ENCODE assay signal across 8 cellular contexts in the genomic region with DNA sequence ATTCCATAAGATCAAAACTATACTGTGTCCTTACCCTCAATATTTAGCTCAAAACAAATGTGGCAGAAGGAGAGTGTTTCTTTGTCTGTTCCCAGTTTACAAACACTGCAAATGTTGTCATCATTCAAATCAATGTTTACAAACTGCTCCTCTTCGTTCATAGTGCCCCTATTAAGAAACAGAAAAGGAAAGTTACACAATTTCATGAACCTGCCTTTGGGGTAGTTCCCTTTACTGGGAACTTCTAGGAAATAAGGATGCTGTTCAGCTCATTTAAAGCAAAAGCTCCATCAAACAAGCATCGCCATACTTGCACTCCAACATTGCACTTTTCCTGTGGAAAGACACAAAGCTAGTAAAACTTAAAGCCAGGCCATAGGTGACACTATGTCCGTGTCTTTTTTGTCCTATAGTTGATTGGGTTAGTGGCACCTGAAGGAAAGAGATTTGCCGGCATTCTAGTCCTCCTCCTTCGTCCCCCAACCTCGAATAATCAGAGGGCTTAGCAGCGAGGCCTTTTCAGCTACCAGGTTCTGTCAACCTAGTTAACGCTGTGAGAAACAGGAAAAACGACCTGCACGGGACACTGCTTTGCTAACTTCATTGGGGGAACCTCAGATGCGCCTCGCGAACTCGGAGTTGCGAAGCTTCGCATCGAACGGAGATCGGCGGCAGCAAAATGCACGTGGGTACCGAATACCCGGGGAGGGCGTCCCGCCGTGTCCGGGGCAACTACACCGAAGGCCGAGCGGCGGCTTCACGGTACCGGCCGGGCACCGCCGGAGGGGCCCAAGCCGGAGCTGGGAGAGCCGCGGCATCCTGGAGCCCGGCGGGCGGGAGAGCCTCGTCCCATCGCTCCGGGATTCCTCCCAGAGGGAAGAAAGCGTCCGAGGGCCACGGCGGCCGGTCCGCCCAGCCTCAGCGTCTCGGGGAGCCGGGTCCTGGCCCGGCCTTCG. TPM values are rescaled to one million over a fixed set of nuclear protein-coding genes. Genes with fewer than 3 reads are reported as not detected.
A peak's percentile ranks its signal among the peaks of the same experiment; 100 is the strongest.
DNase-seq lines count a peak whose midpoint lies in the region; ATAC-seq and TF ChIP-seq lines count a peak whose summit lies in the region.

No MANE protein-coding gene starts in this region.

- peak overlapping the region; percentile 88 for H3K27ac Mint-ChIP-seq in activated T-cell treated with anti-CD3 and anti-CD28 coated beads, Interleukin-2, amount 50 U/mL, for 72 hours
- peak overlapping the region; percentile 98 for H3K27ac Mint-ChIP-seq in neural progenitor cell

- peaks cover 25% of the 10 kb centered on the region for H3K36me3 ChIP-seq in neural progenitor cell
- H3K36me3 ChIP-seq in thoracic aorta: no peaks in the 10 kb centered on the region

- peak overlapping the region; percentile 95 to 97 for H3K4me3 Mint-ChIP-seq in activated T-cell treated with anti-CD3 and anti-CD28 coated beads, Interleukin-2, amount 50 U/mL, for 72 hours
- H3K4me3 Mint-ChIP-seq in neural progenitor cell: peak overlapping the region; percentile 98

- peaks cover 56% of the 10 kb centered on the region for H3K79me2 ChIP-seq in neural progenitor cell (ENCODE audit: low read depth)

- no peak for TF ChIP-seq CTCF in fibroblast of pulmonary artery (IDR thresholded peaks at IDR 0.05; ENCODE audit: low read length, missing control alignments)
- TF ChIP-seq CTCF in neural progenitor cell (IDR thresholded peaks at IDR 0.05): no peak
- no peak for TF ChIP-seq CTCF in thoracic aorta (IDR thresholded peaks at IDR 0.05)

- H3K27me3 ChIP-seq in neural progenitor cell: no peaks in the 10 kb centered on the region
- H3K27me3 ChIP-seq in thoracic aorta (replicated peaks; ENCODE audit: insufficient read depth): no peaks in the 10 kb centered on the region

- peaks cover 7 to 14% of the 10 kb centered on the region in 2 donors for H3K36me3 Mint-ChIP-seq in activated T-cell treated with anti-CD3 and anti-CD28 coated beads, Interleukin-2, amount 50 U/mL, for 72 hours (ENCODE audit: insufficient read depth in 2 of 2)
- peaks cover 20% of the 10 kb centered on the region for H3K36me3 Mint-ChIP-seq in neural progenitor cell

- H3K9me3 Mint-ChIP-seq in activated T-cell treated with anti-CD3 and anti-CD28 coated beads, Interleukin-2, amount 50 U/mL, for 72 hours: peaks cover 0 to 1% of the 10 kb centered on the region in 2 donors
- H3K9me3 Mint-ChIP-seq in neural progenitor cell: no peaks in the 10 kb centered on the region

- DNase-seq in activated gamma-delta T cell treated with Interleukin-2 at 50 U/mL for 16 hours (peak; percentile 45), activated gamma-delta T cell (lab: John Stamatoyannopoulos, UW) (no peak), NOMO-1 treated with DMSO at 0.1 percent for 48 hours (lab: John Stamatoyannopoulos, UW; ENCODE audit: unreplicated experiment) (peak; percentile 33), fibroblast of pulmonary artery (ENCODE audit: low read depth) (peak; percentile 49), neural progenitor cell (ENCODE audit: low spot score) (peak; percentile 76), thoracic aorta (ENCODE audit: low spot score) (no peak)
- peak; percentile 50 to 52 for DNase-seq in activated T-cell treated with anti-CD3 and anti-CD28 coated beads, Interleukin-2, amount 50 U/mL, for 72 hours

- H4K20me1 ChIP-seq in neural progenitor cell (ENCODE audit: low read depth): peaks cover 10% of the 10 kb centered on the region

- no peaks in the 10 kb centered on the region for H3K27me3 Mint-ChIP-seq in activated T-cell treated with anti-CD3 and anti-CD28 coated beads, Interleukin-2, amount 50 U/mL, for 72 hours (ENCODE audit: low read depth)
- H3K27me3 Mint-ChIP-seq in neural progenitor cell (ENCODE audit: insufficient read depth, low read depth): peaks cover 2% of the 10 kb centered on the region

- H3K4me1 ChIP-seq in neural progenitor cell (peaks cover 21% of the 10 kb centered on the region), thoracic aorta (ENCODE audit: control insufficient read depth in 1 of 2, low read depth in 2 of 2) (peaks cover 8 to 16% of the 10 kb centered on the region in 2 donors)

- H3K9me3 ChIP-seq in neural progenitor cell (ENCODE audit: low read depth) (no peaks in the 10 kb centered on the region), thoracic aorta (no peaks in the 10 kb centered on the region)

- H3K27ac ChIP-seq in neural progenitor cell (peak overlapping the region; percentile 100), thoracic aorta (peak overlapping the region; percentile 80 to 81)

- H2AFZ ChIP-seq in neural progenitor cell (replicated peaks): peak overlapping the region; percentile 100

- H3F3A ChIP-seq in neural progenitor cell (ENCODE audit: low read depth): peaks cover 10% of the 10 kb centered on the region

- ATAC-seq in HG03025 (IDR thresholded peaks at IDR 0.05; ENCODE audit: low FRiP score, unreplicated experiment): peak; percentile 17
- peak; percentile 10 to 24 for ATAC-seq in activated T-cell treated with anti-CD3 and anti-CD28 coated beads, Interleukin-2, amount 50 U/mL, for 72 hours (replicated peaks in 1 of 2)
- ATAC-seq in thoracic aorta (ENCODE audit: insufficient number of reproducible peaks, low FRiP score, low read depth): no peak

- peak overlapping the region; percentile 79 for H3K4me2 ChIP-seq in neural progenitor cell

- H3K4me3 ChIP-seq in fibroblast of pulmonary artery (replicated peaks; ENCODE audit: low read depth, low read length) (peak overlapping the region; percentile 80), neural progenitor cell (peak overlapping the region; percentile 91), thoracic aorta (peak overlapping the region; percentile 86)

- H3K9ac ChIP-seq in neural progenitor cell: peak overlapping the region; percentile 100

- H3K4me1 Mint-ChIP-seq in activated T-cell treated with anti-CD3 and anti-CD28 coated beads, Interleukin-2, amount 50 U/mL, for 72 hours (ENCODE audit: low read depth): peaks cover 48% of the 10 kb centered on the region
- peaks cover 16% of the 10 kb centered on the region for H3K4me1 Mint-ChIP-seq in neural progenitor cell

RNA-seq across cellular contexts. Expression of a gene that starts 0.7 kb away (rescaled TPM):
- 10 to 100 TPM; 22.7 to 24.2 TPM for total RNA-seq in activated T-cell treated with anti-CD3 and anti-CD28 coated beads, Interleukin-2, amount 50 U/mL, for 72 hours
- total RNA-seq in neural progenitor cell (ENCODE audit: low replicate concordance) (34.3 and 59.9 TPM in 2 replicates), thoracic aorta (1 to 10 TPM; 5.7 to 6.9 TPM)

Comparison
In these comparisons a context has a peak if more than half of its experiments do, and no peak if none do; other contexts are left out.
1. DNase-seq: peak in activated gamma-delta T cell treated with Interleukin-2 at 50 U/mL for 16 hours (single experiment), NOMO-1 treated with DMSO at 0.1 percent for 48 hours (single experiment), activated T-cell treated with anti-CD3 and anti-CD28 coated beads, Interleukin-2, amount 50 U/mL, for 72 hours (2 of 2), fibroblast of pulmonary artery (single experiment) and neural progenitor cell (single experiment); none in activated gamma-delta T cell (single experiment) and thoracic aorta (single experiment).
2. Peak in every context shown above with its lines, with median percentiles within 50 percentile points of each other: H3K4me3 ChIP-seq.